Comparison of ENCODE assay signal across 20 cellular contexts in genomic region chr5:135472141-135472540, GRCh38. TPM values are rescaled to one million over a fixed set of nuclear protein-coding genes. Genes with fewer than 3 reads are reported as not detected.
DNase-seq lines count a peak whose midpoint lies in the region; ATAC-seq, FAIRE-seq and TF ChIP-seq lines count a peak whose summit lies in the region.
"Had no signal": no experiment of that assay in that cellular context is flagged by ENCODE, and none has a peak within 500 bp of the region (broad histone marks: within the 10 kb centered on the region; RNA-seq: fewer than 3 reads in every experiment).

No MANE protein-coding gene starts in this region.

- H3K9me3 ChIP-seq in kidney (ENCODE audit: control insufficient read depth in 1 of 2, low read length in 2 of 2): no peaks in the 10 kb centered on the region
- H3K9me3 ChIP-seq in sigmoid colon: no peaks in the 10 kb centered on the region
- H3K9me3 ChIP-seq: BLaER1, HAP-1 had no signal

- ATAC-seq in Right ventricle myocardium superior (ENCODE audit: poor library complexity) (no peak), HG02763 (IDR thresholded peaks at IDR 0.05; ENCODE audit: unreplicated experiment) (no peak)
- ATAC-seq: CD8-positive, alpha-beta T cell had no signal

- H3K36me3 ChIP-seq in kidney (ENCODE audit: control insufficient read depth in 1 of 2, insufficient read depth in 2 of 2, low read length in 2 of 2) (no peaks in the 10 kb centered on the region), sigmoid colon (no peaks in the 10 kb centered on the region)
- H3K36me3 ChIP-seq: BLaER1, HAP-1 had no signal

- no peak for TF ChIP-seq CTCF in kidney (IDR thresholded peaks at IDR 0.05; ENCODE audit: borderline replicate concordance, extremely low read depth, insufficient read depth)
- no peak for TF ChIP-seq CTCF in sigmoid colon (IDR thresholded peaks at IDR 0.05)

- DNase-seq in cardiac septum (ENCODE audit: low spot score) (peak; percentile 24), Right ventricle myocardium superior (no peak), kidney (peak; percentile 4), sigmoid colon (peak; percentile 34), NCI-H1092 (lab: John Stamatoyannopoulos, UW) (no peak)
- DNase-seq in stimulated activated CD4-positive, alpha-beta T cell treated with anti-CD3 and anti-CD28 coated beads, Interleukin-15, amount 100 ng/mL, for 24 hours: no peak
- DNase-seq: 8988T; Calu3; CD8-positive, alpha-beta T cell; DMS79 treated with DMSO at 0.1 percent for 48 hours; GF-D8; GM23248; IMR-90 had no signal

- WGBS in sigmoid colon, 2 donors: 84 to 87% methylated on average over 5 of the region's 5 CpGs

- H3K4me1 ChIP-seq in kidney (ENCODE audit: control insufficient read depth in 1 of 2, insufficient read depth in 1 of 2, low read depth in 1 of 2, low read length in 2 of 2) (no peaks in the 10 kb centered on the region), sigmoid colon (no peaks in the 10 kb centered on the region)
- H3K4me1 ChIP-seq: BLaER1 had no signal

- no peak overlapping the region for H3K9ac ChIP-seq in kidney (ENCODE audit: low read length in 2 of 2)
- H3K9ac ChIP-seq: BLaER1, GM23248 had no signal

- H3K4me3 ChIP-seq in kidney (ENCODE audit: low read length in 2 of 2): no peak overlapping the region
- H3K4me3 ChIP-seq in sigmoid colon: no peak overlapping the region
- H3K4me3 ChIP-seq: BLaER1, GM23248, HAP-1 had no signal

- FAIRE-seq in kidney (lab: Jason Lieb, UNC): no peak

- no peak for TF ChIP-seq EP300 in sigmoid colon (IDR thresholded peaks at IDR 0.05)

- intact Hi-C loops in cardiac septum (cut with DNase I): no loop called here
- intact Hi-C loops in Right ventricle myocardium superior (cut with DNase I): no loop called here
- intact Hi-C loops in kidney (cut with DNase I): no loop called here
- intact Hi-C loops in sigmoid colon (cut with DNase I): no loop called here

- H3K27me3 ChIP-seq in sigmoid colon: peaks cover 0 to 40% (median 0%) of the 10 kb centered on the region in 3 donors

- H3K27ac ChIP-seq in kidney (ENCODE audit: low read depth in 2 of 2, low read length in 2 of 2) (no peak overlapping the region), sigmoid colon (no peak overlapping the region)
- H3K27ac ChIP-seq: BLaER1, GM23248 had no signal

- no peak for TF ChIP-seq POLR2A in sigmoid colon (IDR thresholded peaks at IDR 0.05)

RNA-seq across cellular contexts. Expression of gene TIFAB, which starts 20.0 kb away (rescaled TPM):
- not detected for total RNA-seq in cardiac septum
- total RNA-seq in Right ventricle myocardium superior: not detected
- total RNA-seq in kidney: 0.13 TPM
- not detected for polyA plus RNA-seq in kidney (ENCODE audit: insufficient read depth, low read depth, low replicate concordance)
- not detected for total RNA-seq in sigmoid colon
- polyA plus RNA-seq in sigmoid colon: 1 to 10 TPM in 1 of 3 donors, under 1 TPM in 1, not detected in 1; 0.46 to 1.4 TPM
- total RNA-seq: A673; Calu3; CD8-positive, alpha-beta T cell; GM23248; H4; HT-29; IMR-90 had no signal
- polyA plus RNA-seq: AG04450, GM23248, IMR-90 had no signal

RNA-seq across cellular contexts. Expression of gene DCANP1, which starts 25.0 kb away (rescaled TPM):
- total RNA-seq in cardiac septum (not detected), Right ventricle myocardium superior (not detected), kidney (not detected), sigmoid colon (not detected)
- polyA plus RNA-seq in kidney (ENCODE audit: insufficient read depth, low read depth, low replicate concordance) (not detected), sigmoid colon (under 1 TPM in 2 of 3 donors, not detected in 1; 0.13 to 0.46 TPM)
- total RNA-seq: A673; Calu3; CD8-positive, alpha-beta T cell; GM23248; H4; HT-29; IMR-90 had no signal
- polyA plus RNA-seq: AG04450, GM23248, IMR-90 had no signal

Comparison
In these comparisons a context has a peak if more than half of its experiments do, and no peak if none do; other contexts are left out.
1. DNase-seq: peak in cardiac septum (single experiment), kidney (single experiment) and sigmoid colon (single experiment); none in Right ventricle myocardium superior (single experiment), NCI-H1092 (single experiment) and stimulated activated CD4-positive, alpha-beta T cell treated with anti-CD3 and anti-CD28 coated beads, Interleukin-15, amount 100 ng/mL, for 24 hours (single experiment).